In genomic region chr10:67837519-67838314, GRCh38 we compare ENCODE assay signal across 8 cellular contexts. TPM values are rescaled to one million over a fixed set of nuclear protein-coding genes. Genes with fewer than 3 reads are reported as not detected.
DNase-seq lines count a peak whose midpoint lies in the region; ATAC-seq lines count a peak whose summit lies in the region.

Gene DNAJC12 (minus strand): TSS chr10:67838188. CDS start chr10:67838011, 177 bp downstream.

- H3K4me3 Mint-ChIP-seq in activated T-cell treated with anti-CD3 and anti-CD28 coated beads, Interleukin-2, amount 50 U/mL, for 4 hours: peak within 1 kb of the TSS; percentile 2
- peak within 1 kb of the TSS; percentile 25 for H3K4me3 Mint-ChIP-seq in stimulated activated effector memory CD8-positive, alpha-beta T cell treated with anti-CD3 and anti-CD28 coated beads, Interleukin-12 subunit alpha, Interleukin-12 subunit beta, amount 100 ng/mL, for 72 hours

- no peak within 1 kb of the TSS for H3K27ac Mint-ChIP-seq in stimulated activated effector memory CD8-positive, alpha-beta T cell treated with anti-CD3 and anti-CD28 coated beads, Interleukin-12 subunit alpha, Interleukin-12 subunit beta, amount 100 ng/mL, for 72 hours

- H3K4me3 ChIP-seq in iPS-20b (ENCODE audit: low read length): peak within 1 kb of the TSS; percentile 34; the same call in 1 of the 2 replicates

- H3K4me1 Mint-ChIP-seq in activated T-cell treated with anti-CD3 and anti-CD28 coated beads, Interleukin-2, amount 50 U/mL, for 4 hours (ENCODE audit: low read depth): peaks cover 3% of the 10 kb centered on the region
- no peaks in the 10 kb centered on the region for H3K4me1 Mint-ChIP-seq in stimulated activated effector memory CD8-positive, alpha-beta T cell treated with anti-CD3 and anti-CD28 coated beads, Interleukin-12 subunit alpha, Interleukin-12 subunit beta, amount 100 ng/mL, for 72 hours

- H3K9ac ChIP-seq in iPS-20b (ENCODE audit: low read depth, low read length): no peak within 1 kb of the TSS

- H3K27me3 Mint-ChIP-seq in activated T-cell treated with anti-CD3 and anti-CD28 coated beads, Interleukin-2, amount 50 U/mL, for 4 hours (ENCODE audit: low read depth): no peaks in the 10 kb centered on the region

- H3K27ac ChIP-seq in iPS-20b (ENCODE audit: low read length): no peak within 1 kb of the TSS

- H3K36me3 Mint-ChIP-seq in activated T-cell treated with anti-CD3 and anti-CD28 coated beads, Interleukin-2, amount 50 U/mL, for 4 hours (ENCODE audit: insufficient read depth): no peaks in the 10 kb centered on the region
- no peaks in the 10 kb centered on the region for H3K36me3 Mint-ChIP-seq in stimulated activated effector memory CD8-positive, alpha-beta T cell treated with anti-CD3 and anti-CD28 coated beads, Interleukin-12 subunit alpha, Interleukin-12 subunit beta, amount 100 ng/mL, for 72 hours

- peaks cover 12% of the 10 kb centered on the region for H3K9me3 ChIP-seq in iPS-20b (ENCODE audit: insufficient read depth, low read depth, low read length)

- H3K4me1 ChIP-seq in iPS-20b (ENCODE audit: insufficient read depth, low read length): peaks cover 4% of the 10 kb centered on the region; the same call in 1 of the 2 replicates

- peak; percentile 75 to 85 for ATAC-seq in activated T-cell treated with anti-CD3 and anti-CD28 coated beads, Interleukin-2, amount 50 U/mL, for 4 hours
- ATAC-seq in HG03159 (IDR thresholded peaks at IDR 0.05; ENCODE audit: unreplicated experiment): peak; percentile 70
- ATAC-seq in stimulated activated effector memory CD8-positive, alpha-beta T cell treated with anti-CD3 and anti-CD28 coated beads, Interleukin-12 subunit alpha, Interleukin-12 subunit beta, amount 100 ng/mL, for 72 hours: peak; percentile 79
- ATAC-seq in GM18511 (IDR thresholded peaks at IDR 0.05; ENCODE audit: unreplicated experiment): no peak

- no peaks in the 10 kb centered on the region for H3K36me3 ChIP-seq in iPS-20b (ENCODE audit: insufficient read depth, low read depth, low read length)

- H3K27me3 ChIP-seq in iPS-20b (ENCODE audit: insufficient read depth, low read length): no peaks in the 10 kb centered on the region

- H3K9me3 Mint-ChIP-seq in activated T-cell treated with anti-CD3 and anti-CD28 coated beads, Interleukin-2, amount 50 U/mL, for 4 hours: peaks cover 5% of the 10 kb centered on the region
- H3K9me3 Mint-ChIP-seq in stimulated activated effector memory CD8-positive, alpha-beta T cell treated with anti-CD3 and anti-CD28 coated beads, Interleukin-12 subunit alpha, Interleukin-12 subunit beta, amount 100 ng/mL, for 72 hours: no peaks in the 10 kb centered on the region

- no peak for DNase-seq in activated T-cell treated with anti-CD3 and anti-CD28 coated beads, Interleukin-2, amount 50 U/mL, for 4 hours
- no peak for DNase-seq in activated T-cell treated with anti-CD3 and anti-CD28 coated beads, Interleukin-2, amount 50 U/mL, for 48 hours
- DNase-seq in NCI-H524 treated with DMSO at 0.1 percent for 48 hours (lab: John Stamatoyannopoulos, UW) (peak; percentile 64), amniotic epithelial cell (ENCODE audit: low read depth) (peak; percentile 80)
- no peak for DNase-seq in stimulated activated effector memory CD8-positive, alpha-beta T cell treated with anti-CD3 and anti-CD28 coated beads, Interleukin-12 subunit alpha, Interleukin-12 subunit beta, amount 100 ng/mL, for 72 hours (ENCODE audit: low spot score in 2 of 2)

RNA-seq across cellular contexts. Expression of gene DNAJC12, which starts in this region (rescaled TPM):
- under 1 TPM; 0.28 to 0.92 (median 0.84) TPM for total RNA-seq in activated T-cell treated with anti-CD3 and anti-CD28 coated beads, Interleukin-2, amount 50 U/mL, for 4 hours

Comparison
In these comparisons a context has a peak if more than half of its experiments do, and no peak if none do; other contexts are left out.
1. Peak in ATAC-seq in activated T-cell treated with anti-CD3 and anti-CD28 coated beads, Interleukin-2, amount 50 U/mL, for 4 hours; RNA of the gene not detected or under 1 TPM.
2. DNase-seq: peak in NCI-H524 treated with DMSO at 0.1 percent for 48 hours (single experiment) and amniotic epithelial cell (single experiment); none in activated T-cell treated with anti-CD3 and anti-CD28 coated beads, Interleukin-2, amount 50 U/mL, for 4 hours (single experiment), activated T-cell treated with anti-CD3 and anti-CD28 coated beads, Interleukin-2, amount 50 U/mL, for 48 hours (0 of 2) and stimulated activated effector memory CD8-positive, alpha-beta T cell treated with anti-CD3 and anti-CD28 coated beads, Interleukin-12 subunit alpha, Interleukin-12 subunit beta, amount 100 ng/mL, for 72 hours (0 of 2).